ENCODE assay signal across 8 cellular contexts in the genomic region with DNA sequence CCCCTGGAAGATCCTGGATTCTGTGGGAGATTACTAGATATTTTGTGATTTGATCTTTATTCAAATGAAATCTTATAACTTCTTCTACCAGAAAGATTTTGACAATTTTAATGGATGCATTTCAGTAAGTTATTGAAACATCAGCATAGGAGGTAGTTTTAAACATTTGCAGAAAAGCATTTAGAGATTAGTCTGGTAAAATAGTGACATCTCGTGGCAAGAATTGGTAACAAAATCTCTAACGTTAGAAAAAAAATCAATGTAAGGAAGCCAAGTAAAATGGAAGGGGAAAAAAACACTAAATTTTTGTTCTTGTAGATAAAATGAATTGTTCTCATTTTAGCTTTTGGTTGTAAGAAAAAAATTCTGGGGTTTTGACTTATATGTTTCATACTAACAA.
DNase-seq lines count a peak whose midpoint lies in the region; ATAC-seq and TF ChIP-seq lines count a peak whose summit lies in the region.

No MANE protein-coding gene starts in this region.

- POLR2A ChIA-PET in AG04450 (lab: Yijun Ruan, JAX) (no interaction called here), PC-3 (lab: Charles Lee; ENCODE audit: unreplicated experiment) (no interaction called here)

- H3F3A ChIP-seq in PC-3 (ENCODE audit: low read length, unreplicated experiment), result no peaks in the 10 kb centered on the region

- H3K4me3 ChIP-seq in AG04450 (ENCODE audit: low read depth, low read length) (no peak overlapping the region), PC-3 (ENCODE audit: low read length) (no peak overlapping the region), fibroblast of villous mesenchyme (ENCODE audit: low read depth, low read length) (no peak overlapping the region)

- no peaks in the 10 kb centered on the region for H4K20me1 ChIP-seq in PC-3 (ENCODE audit: low read length)

- TF ChIP-seq CTCF in AG04450 (IDR thresholded peaks at IDR 0.05; ENCODE audit: low read depth, low read length), result peak; percentile 40
- peak; percentile 71 for TF ChIP-seq CTCF in PC-3 (conservative IDR thresholded peaks at IDR 0.05; ENCODE audit: low read depth, low read length)
- peak; percentile 39 for TF ChIP-seq CTCF in fibroblast of villous mesenchyme (IDR thresholded peaks at IDR 0.05; ENCODE audit: insufficient read depth, low read depth, low read length)

- DNase-seq in AG04450 (ENCODE audit: low read depth, low spot score) (no peak), PC-3 (peak; percentile 64), fibroblast of villous mesenchyme (ENCODE audit: low read depth) (peak; percentile 48)
- no peak for DNase-seq in activated CD4-positive, CD25-positive, alpha-beta regulatory T cell treated with anti-CD3 and anti-CD28 coated beads, Interleukin-2, amount 50 U/mL, for 72 hours
- no peak for DNase-seq in activated T-cell treated with anti-CD3 and anti-CD28 coated beads, Interleukin-2, amount 50 U/mL, for 1 hour
- no peak for DNase-seq in activated CD4-positive, alpha-beta T cell treated with anti-CD3 and anti-CD28 coated beads, Interleukin-2, amount 50 U/mL, for 48 hours

- H3K4me2 ChIP-seq in PC-3 (ENCODE audit: low read length), result no peak overlapping the region

- H3K9ac ChIP-seq in PC-3 (ENCODE audit: low read length), result no peak overlapping the region

- no peaks in the 10 kb centered on the region for H3K9me3 ChIP-seq in AG04450 (ENCODE audit: control insufficient read depth, insufficient read depth, low read length)
- H3K9me3 ChIP-seq in PC-3 (ENCODE audit: low read length), result no peaks in the 10 kb centered on the region

- no TSS peak for BruUV-seq in PC-3 (replicated peaks; lab: Mats Ljungman, UMichigan)

- H3K27me3 ChIP-seq in AG04450 (ENCODE audit: control insufficient read depth, insufficient read depth, low read length) (no peaks in the 10 kb centered on the region), PC-3 (ENCODE audit: low read length) (peaks cover 11% of the 10 kb centered on the region)

- intact Hi-C loops in PC-3 (cut with micrococcal nuclease), result loop anchor here (1.0 to 2.0 kb wide), 2 partner anchors 229 to 362 kb away; no protein-coding TSS in a partner anchor

- CTCF ChIA-PET in AG04450 (lab: Charles Lee) (interaction anchor here (0.6 to 3.7 kb wide), 6 partner anchors 8 to 384 kb away, joined by 3 to 21 read pairs (median 8); no protein-coding TSS in a partner anchor), PC-3 (lab: Charles Lee) (no interaction called here)

- H3K27ac ChIP-seq in AG04450 (ENCODE audit: low read depth, low read length), result no peak overlapping the region
- no peak overlapping the region for H3K27ac ChIP-seq in PC-3 (ENCODE audit: low read length)

- H3K36me3 ChIP-seq in PC-3 (ENCODE audit: low read depth, low read length), result no peaks in the 10 kb centered on the region

- no peaks in the 10 kb centered on the region for H3K9me2 ChIP-seq in PC-3 (replicated peaks; ENCODE audit: low read length)

- ATAC-seq in GM18909 (IDR thresholded peaks at IDR 0.05; ENCODE audit: poor library complexity, unreplicated experiment) (peak; percentile 51), PC-3 (no peak), GM19328 (IDR thresholded peaks at IDR 0.05; ENCODE audit: unreplicated experiment) (no peak)

- H2AFZ ChIP-seq in PC-3 (ENCODE audit: low read length), result no peak overlapping the region

- no peaks in the 10 kb centered on the region for H3K79me2 ChIP-seq in PC-3 (ENCODE audit: low read length)

- no peaks in the 10 kb centered on the region for H3K4me1 ChIP-seq in PC-3 (ENCODE audit: insufficient read depth, low read length)

Comparison
In these comparisons a context has a peak if more than half of its experiments do, and no peak if none do; other contexts are left out.
1. DNase-seq: peak in PC-3 (single experiment) and fibroblast of villous mesenchyme (single experiment); none in AG04450 (single experiment), activated CD4-positive, CD25-positive, alpha-beta regulatory T cell treated with anti-CD3 and anti-CD28 coated beads, Interleukin-2, amount 50 U/mL, for 72 hours (single experiment), activated T-cell treated with anti-CD3 and anti-CD28 coated beads, Interleukin-2, amount 50 U/mL, for 1 hour (single experiment) and activated CD4-positive, alpha-beta T cell treated with anti-CD3 and anti-CD28 coated beads, Interleukin-2, amount 50 U/mL, for 48 hours (0 of 2).
2. Peak in every context shown above with its lines, with median percentiles within 50 percentile points of each other: CTCF ChIP-seq.